In genomic region chr11:45188127-45188526, GRCh38 we compare ENCODE assay signal across 23 cellular contexts.
"Had no signal": no experiment of that assay in that cellular context is flagged by ENCODE, and none has a peak within 500 bp of the region (broad histone marks: within the 10 kb centered on the region; RNA-seq: fewer than 3 reads in every experiment).

No MANE protein-coding gene starts in this region.

- H3K27me3 ChIP-seq: Peyer's patch, SJCRH30 had no signal

- H3K4me3 ChIP-seq: PC-9, Peyer's patch, SJCRH30 had no signal

- H3K9ac ChIP-seq: KMS-11 had no signal

- DNase-seq: IMR-90, Kasumi-1, MM.1S, NCI-H1092 treated with DMSO at 0.1 percent for 48 hours, NCI-H1436, NCI-H187, NCI-H2029, NCI-H2081 treated with DMSO at 0.1 percent for 48 hours, NCI-H2171, NCI-H226, NCI-H446, NCI-H510A, NCI-H524 treated with DMSO at 0.1 percent for 48 hours, NCI-H69, NCI-H774, OCI-M1, PC-9, Peyer's patch, SHP77 treated with DMSO at 0.1 percent for 48 hours, SJCRH30 had no signal

- H2AFZ ChIP-seq: PC-9 had no signal

- H3K4me2 ChIP-seq: KMS-11, PC-9 had no signal

- H3K4me1 ChIP-seq: Peyer's patch, SJCRH30 had no signal

- H3K27ac ChIP-seq: KMS-11, PC-9, Peyer's patch, SJCRH30 had no signal

- ATAC-seq: Right ventricle myocardium inferior, SK-N-SH treated with all-trans-retinoic acid at 6 μM for 48 hours had no signal

- H3K9me3 ChIP-seq: Peyer's patch, SJCRH30 had no signal
